Comparison of ENCODE assay signal across 1 cellular context in the genomic region with DNA sequence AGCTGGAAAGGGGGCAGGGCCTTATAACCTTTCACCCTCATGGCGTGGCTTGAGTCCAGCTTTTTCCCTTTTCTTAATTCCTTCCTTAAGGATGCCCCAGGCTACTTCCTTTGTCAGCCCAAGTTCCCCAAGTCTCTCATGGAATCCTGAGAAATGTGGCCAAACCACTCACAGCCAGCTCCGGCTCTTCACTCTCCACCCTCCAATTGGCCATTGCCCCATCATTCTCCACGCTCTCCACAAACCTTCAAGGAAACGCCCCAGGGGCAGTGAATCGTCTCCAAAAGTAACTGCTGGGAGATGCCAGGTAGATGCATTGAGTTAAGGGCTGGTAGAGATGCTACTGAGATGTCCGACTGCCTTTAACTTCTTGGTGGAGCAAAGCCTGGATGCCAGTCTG.
TF ChIP-seq lines count a peak whose summit lies in the region.

No MANE protein-coding gene starts in this region.

TF ChIP-seq in endothelial cell of umbilical vein, 7 proteins besides CTCF, POLR2A, EP300 and RAD21:
- TF ChIP-seq, protein P1, sequence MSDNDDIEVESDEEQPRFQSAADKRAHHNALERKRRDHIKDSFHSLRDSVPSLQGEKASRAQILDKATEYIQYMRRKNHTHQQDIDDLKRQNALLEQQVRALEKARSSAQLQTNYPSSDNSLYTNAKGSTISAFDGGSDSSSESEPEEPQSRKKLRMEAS (IDR thresholded peaks at IDR 0.05; ENCODE audit: insufficient read depth, insufficient read length): no peak
- TF ChIP-seq POLR2AphosphoS5 (IDR thresholded peaks at IDR 0.05; ENCODE audit: insufficient read depth, low read depth, low read length): peak; percentile 4
TF ChIP-seq in endothelial cell of umbilical vein: peak in this region for 1.
